ENCODE assay signal across 19 cellular contexts in genomic region chr4:129345680-129346079, GRCh38.
A peak's percentile ranks its signal among the peaks of the same experiment; 100 is the strongest.
DNase-seq lines count a peak whose midpoint lies in the region; ATAC-seq and TF ChIP-seq lines count a peak whose summit lies in the region.
"Had no signal": no experiment of that assay in that cellular context is flagged by ENCODE, and none has a peak within 500 bp of the region (broad histone marks: within the 10 kb centered on the region; RNA-seq: fewer than 3 reads in every experiment).

No MANE protein-coding gene starts in this region.

- no peaks in the 10 kb centered on the region for H3F3A ChIP-seq in GM23338 (replicated peaks; ENCODE audit: low read depth)

- no peaks in the 10 kb centered on the region for H3K9me3 Mint-ChIP-seq in GM23338
- H3K9me3 Mint-ChIP-seq in brain = no peaks in the 10 kb centered on the region
- H3K9me3 Mint-ChIP-seq in glutamatergic neuron (ENCODE audit: unreplicated experiment) = no peaks in the 10 kb centered on the region
- H3K9me3 Mint-ChIP-seq: T-cell had no signal

- peaks cover 22% of the 10 kb centered on the region for H3K4me1 Mint-ChIP-seq in GM23338
- H3K4me1 Mint-ChIP-seq in brain = peaks cover 36% of the 10 kb centered on the region
- peaks cover under 1% of the 10 kb centered on the region for H3K4me1 Mint-ChIP-seq in glutamatergic neuron (ENCODE audit: low read depth, unreplicated experiment)
- H3K4me1 Mint-ChIP-seq: T-cell had no signal

- H3K27me3 ChIP-seq in GM23338 (ENCODE audit: insufficient read depth) = no peaks in the 10 kb centered on the region
- H3K27me3 ChIP-seq in upper lobe of right lung = no peaks in the 10 kb centered on the region
- H3K27me3 ChIP-seq: MG63 had no signal

- H3K27ac Mint-ChIP-seq in GM23338 = no peak overlapping the region
- H3K27ac Mint-ChIP-seq in brain = peak overlapping the region in 4 of 5 experiments; percentile 43 to 73 (median 56)
- no peak overlapping the region for H3K27ac Mint-ChIP-seq in glutamatergic neuron (ENCODE audit: unreplicated experiment)
- H3K27ac Mint-ChIP-seq: T-cell had no signal

- ATAC-seq in GM23338 (peak; percentile 35; the same call in 1 of the 3 replicates), upper lobe of right lung (peak; percentile 31)
- ATAC-seq: Right ventricle myocardium inferior, T-cell had no signal

- H4K20me1 ChIP-seq in GM23338 (replicated peaks; ENCODE audit: insufficient read depth) = no peaks in the 10 kb centered on the region

- TF ChIP-seq CTCF in GM23338 (conservative IDR thresholded peaks at IDR 0.05; ENCODE audit: low read depth in 2 of 2) (no peak), brain (conservative IDR thresholded peaks at IDR 0.05) (no peak), upper lobe of right lung (IDR thresholded peaks at IDR 0.05) (no peak), glutamatergic neuron (IDR thresholded peaks at IDR 0.05; ENCODE audit: partially characterized antibody, unreplicated experiment) (no peak)

- H3K9me3 ChIP-seq in upper lobe of right lung = no peaks in the 10 kb centered on the region
- H3K9me3 ChIP-seq: MG63, SK-N-SH had no signal

- H3K79me2 ChIP-seq in GM23338 (replicated peaks; ENCODE audit: insufficient read depth) = no peaks in the 10 kb centered on the region

- no peak overlapping the region for H3K4me2 ChIP-seq in GM23338
- H3K4me2 ChIP-seq: SK-N-SH had no signal

- H3K27ac ChIP-seq in GM23338 (ENCODE audit: low read depth) (no peak overlapping the region), upper lobe of right lung (no peak overlapping the region)
- H3K27ac ChIP-seq: C4-2B had no signal

- H2AFZ ChIP-seq in GM23338 = peak overlapping the region; percentile 33; the same call in 1 of the 2 replicates

- intact Hi-C loops in upper lobe of right lung (cut with DNase I) = no loop called here

- no peaks in the 10 kb centered on the region for H3K9me2 ChIP-seq in GM23338 (ENCODE audit: insufficient read depth)
- H3K9me2 ChIP-seq: SK-N-SH had no signal

- H3K36me3 ChIP-seq in GM23338 (ENCODE audit: insufficient read depth) = no peaks in the 10 kb centered on the region
- H3K36me3 ChIP-seq in upper lobe of right lung = no peaks in the 10 kb centered on the region
- H3K36me3 ChIP-seq: MG63 had no signal

- H3K4me3 Mint-ChIP-seq in GM23338 (no peak overlapping the region), brain (peak overlapping the region in 1 of 5 experiments; percentile 1), glutamatergic neuron (ENCODE audit: unreplicated experiment) (no peak overlapping the region)
- H3K4me3 Mint-ChIP-seq: T-cell had no signal

- no peaks in the 10 kb centered on the region; the same call in 1 of the 2 replicates for H3K4me1 ChIP-seq in GM23338 (ENCODE audit: insufficient read depth)
- no peaks in the 10 kb centered on the region for H3K4me1 ChIP-seq in upper lobe of right lung

- DNase-seq in GM23338 (ENCODE audit: low spot score) (no peak), NOMO-1 treated with DMSO at 0.1 percent for 48 hours (lab: John Stamatoyannopoulos, UW; ENCODE audit: unreplicated experiment) (peak; percentile 69), upper lobe of right lung (no peak), GOT3 (lab: John Stamatoyannopoulos, UW) (no peak), NCI-H2171 treated with DMSO at 0.1 percent for 48 hours (lab: John Stamatoyannopoulos, UW) (no peak), glutamatergic neuron (no peak)
- DNase-seq: GDM1, HCEC 1CT, MG63, NCI-H1105 treated with DMSO at 0.1 percent for 48 hours, NCI-H1694 treated with DMSO at 0.1 percent for 48 hours, NCI-H2107, NCI-H2227 treated with DMSO at 0.1 percent for 48 hours, NCI-H510A treated with DMSO at 0.1 percent for 48 hours, SK-N-SH, T-cell had no signal

- H3K27me3 Mint-ChIP-seq in GM23338 (ENCODE audit: insufficient read depth, low read depth, poor library complexity) = no peaks in the 10 kb centered on the region
- no peaks in the 10 kb centered on the region for H3K27me3 Mint-ChIP-seq in brain
- no peaks in the 10 kb centered on the region for H3K27me3 Mint-ChIP-seq in glutamatergic neuron (ENCODE audit: unreplicated experiment)

- H3K36me3 Mint-ChIP-seq in GM23338 (ENCODE audit: low read depth) (no peaks in the 10 kb centered on the region), brain (no peaks in the 10 kb centered on the region), glutamatergic neuron (ENCODE audit: unreplicated experiment) (no peaks in the 10 kb centered on the region)
- H3K36me3 Mint-ChIP-seq: T-cell had no signal

- H3K4me3 ChIP-seq in GM23338 (no peak overlapping the region), upper lobe of right lung (no peak overlapping the region)
- H3K4me3 ChIP-seq: MG63 had no signal

TF ChIP-seq in GM23338, 12 proteins besides CTCF, POLR2A, EP300 and RAD21:
- TF ChIP-seq POLR2AphosphoS5 (IDR thresholded peaks at IDR 0.05; ENCODE audit: low read depth) (no peak), CREB1 (CRISPR knock-in tag; IDR thresholded peaks at IDR 0.05; ENCODE audit: low read depth) (no peak), EZH2phosphoT487 (IDR thresholded peaks at IDR 0.05; ENCODE audit: unreplicated experiment) (no peak), ZNF331 (CRISPR knock-in tag; IDR thresholded peaks at IDR 0.05; ENCODE audit: low read depth) (no peak), EZH2 (IDR thresholded peaks at IDR 0.05; ENCODE audit: low read depth, unreplicated experiment) (no peak)

Comparison
In these comparisons a context has a peak if more than half of its experiments do, and no peak if none do; other contexts are left out.
1. H3K27ac Mint-ChIP-seq: peak in brain (4 of 5); none in GM23338 (single experiment) and glutamatergic neuron (single experiment).